Comparison of ENCODE assay signal across 18 cellular contexts in the genomic region with DNA sequence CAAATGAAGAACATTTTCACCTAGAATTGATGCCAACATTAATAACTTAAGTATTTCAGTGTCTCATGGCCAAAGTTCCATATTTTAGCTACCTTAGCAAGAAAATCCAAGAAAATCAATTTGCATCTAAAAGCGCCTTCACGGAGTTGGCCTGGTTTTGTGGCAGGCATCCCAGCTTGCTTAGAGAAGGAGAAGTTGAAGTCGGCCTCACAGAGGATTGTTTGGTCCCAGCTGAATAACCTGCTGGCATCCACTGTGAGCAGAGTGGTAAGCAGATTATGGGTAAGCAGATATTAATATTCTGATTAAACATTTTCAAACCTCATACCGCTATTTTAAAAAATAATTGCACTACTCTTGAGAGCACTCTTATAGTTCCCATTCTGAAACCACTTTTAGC.
DNase-seq lines count a peak whose midpoint lies in the region; ATAC-seq and TF ChIP-seq lines count a peak whose summit lies in the region.
"Had no signal": no experiment of that assay in that cellular context is flagged by ENCODE, and none has a peak within 500 bp of the region (broad histone marks: within the 10 kb centered on the region; RNA-seq: fewer than 3 reads in every experiment).

No MANE protein-coding gene starts in this region.

- no peak overlapping the region for H2AFZ ChIP-seq in MM.1S (ENCODE audit: low read length)
- H2AFZ ChIP-seq: GM23338 had no signal

- 92 to 94% methylated on average over 4 of the region's 4 CpGs for WGBS in sigmoid colon, 2 donors

- TF ChIP-seq CTCF in astrocyte of the cerebellum (IDR thresholded peaks at IDR 0.05; ENCODE audit: low read depth, low read length, missing control alignments) (no peak), sigmoid colon (IDR thresholded peaks at IDR 0.05) (no peak), uterus (IDR thresholded peaks at IDR 0.05) (no peak), MM.1S (IDR thresholded peaks at IDR 0.05; ENCODE audit: low read length) (no peak)

- no peaks in the 10 kb centered on the region for H3K36me3 ChIP-seq in sigmoid colon
- H3K36me3 ChIP-seq in uterus, result no peaks in the 10 kb centered on the region
- no peaks in the 10 kb centered on the region for H3K36me3 ChIP-seq in MM.1S (replicated peaks; ENCODE audit: insufficient read depth, low read length)
- H3K36me3 ChIP-seq: left lung had no signal

- H3K4me3 ChIP-seq in astrocyte of the cerebellum (ENCODE audit: low read depth, low read length), result no peak overlapping the region
- H3K4me3 ChIP-seq in sigmoid colon, result peak overlapping the region in 2 of 4 donors; percentile 73 to 81
- no peak overlapping the region for H3K4me3 ChIP-seq in uterus
- no peak overlapping the region for H3K4me3 ChIP-seq in MM.1S (ENCODE audit: low read length)
- H3K4me3 ChIP-seq: GM23338, left lung had no signal

- no peak overlapping the region for H3K9ac ChIP-seq in MM.1S (ENCODE audit: low read length)

- H3K9me3 ChIP-seq in sigmoid colon, result no peaks in the 10 kb centered on the region
- H3K9me3 ChIP-seq in uterus, result no peaks in the 10 kb centered on the region
- H3K9me3 ChIP-seq in MM.1S (replicated peaks; ENCODE audit: insufficient read depth, low read length), result no peaks in the 10 kb centered on the region
- H3K9me3 ChIP-seq: left lung had no signal

- H3K27ac ChIP-seq in sigmoid colon (peak overlapping the region in 3 of 4 donors; percentile 92 to 96 (median 94)), uterus (peak overlapping the region in 1 of 2 donors; percentile 94), MM.1S (ENCODE audit: low read length) (no peak overlapping the region)
- H3K27ac ChIP-seq: C4-2B, left lung had no signal

- no peaks in the 10 kb centered on the region for H3K9me2 ChIP-seq in MM.1S (replicated peaks; ENCODE audit: insufficient read depth, low read length)

- H3K27me3 ChIP-seq in sigmoid colon (no peaks in the 10 kb centered on the region), uterus (no peaks in the 10 kb centered on the region), MM.1S (replicated peaks; ENCODE audit: insufficient read depth, low read length) (no peaks in the 10 kb centered on the region)

- H3K4me1 ChIP-seq in sigmoid colon (peaks cover 0 to 44% (median 25%) of the 10 kb centered on the region in 4 donors), uterus (no peaks in the 10 kb centered on the region), MM.1S (ENCODE audit: low read length) (no peaks in the 10 kb centered on the region)

- DNase-seq in G401 (ENCODE audit: low spot score) (peak; percentile 22), astrocyte of the cerebellum (ENCODE audit: low read depth) (peak; percentile 45), kidney glomerular epithelial cell (lab: John Stamatoyannopoulos, UW) (peak; percentile 29), sigmoid colon (no peak), uterus (no peak), AG08396 (ENCODE audit: low spot score) (no peak), MM.1S (no peak)
- DNase-seq: activated naive CD8-positive, alpha-beta T cell treated with anti-CD3 and anti-CD28 coated beads, Interleukin-2, amount 10 ng/mL, durations not matched to agents 7 days and 5 days; left lung; NCI-H1417 treated with DMSO at 0.1 percent for 48 hours; NCI-H526; retina; stimulated activated CD4-positive, alpha-beta T cell treated with anti-CD3 and anti-CD28 coated beads, Interleukin-15, amount 100 ng/mL, for 24 hours; SW 1271 had no signal

- H3K4me2 ChIP-seq in MM.1S (ENCODE audit: low read depth, low read length), result no peak overlapping the region
- H3K4me2 ChIP-seq: GM23338 had no signal

- TF ChIP-seq EP300 in sigmoid colon (IDR thresholded peaks at IDR 0.05), result no peak

- intact Hi-C loops in sigmoid colon (cut with DNase I) (no loop called here), uterus (cut with DNase I; ENCODE audit: low total_unique reads) (no loop called here)

- no peaks in the 10 kb centered on the region for H4K20me1 ChIP-seq in MM.1S (ENCODE audit: insufficient read depth, low read length)

- ATAC-seq in GM18511 (IDR thresholded peaks at IDR 0.05; ENCODE audit: unreplicated experiment), result no peak
- ATAC-seq: GM23338, HepG2, left lung had no signal

- H3F3A ChIP-seq in MM.1S (ENCODE audit: insufficient read depth, low read length), result no peaks in the 10 kb centered on the region

- in situ Hi-C loops in G401 (cut with HindIII; ENCODE audit: low sequenced_read_pairs), result no loop called here
- in situ Hi-C loops in astrocyte of the cerebellum (cut with HindIII; ENCODE audit: low sequenced_read_pairs), result no loop called here

- no peak for TF ChIP-seq POLR2A in sigmoid colon (IDR thresholded peaks at IDR 0.05)
- TF ChIP-seq POLR2A in uterus (IDR thresholded peaks at IDR 0.05), result no peak

- H3K79me2 ChIP-seq in MM.1S (ENCODE audit: low read length), result no peaks in the 10 kb centered on the region

Comparison
In these comparisons a context has a peak if more than half of its experiments do, and no peak if none do; other contexts are left out.
1. DNase-seq: peak in G401 (single experiment), astrocyte of the cerebellum (single experiment) and kidney glomerular epithelial cell (single experiment); none in sigmoid colon (single experiment), uterus (0 of 2), AG08396 (single experiment) and MM.1S (single experiment).